Comparison of ENCODE assay signal across 8 cellular contexts in the genomic region with DNA sequence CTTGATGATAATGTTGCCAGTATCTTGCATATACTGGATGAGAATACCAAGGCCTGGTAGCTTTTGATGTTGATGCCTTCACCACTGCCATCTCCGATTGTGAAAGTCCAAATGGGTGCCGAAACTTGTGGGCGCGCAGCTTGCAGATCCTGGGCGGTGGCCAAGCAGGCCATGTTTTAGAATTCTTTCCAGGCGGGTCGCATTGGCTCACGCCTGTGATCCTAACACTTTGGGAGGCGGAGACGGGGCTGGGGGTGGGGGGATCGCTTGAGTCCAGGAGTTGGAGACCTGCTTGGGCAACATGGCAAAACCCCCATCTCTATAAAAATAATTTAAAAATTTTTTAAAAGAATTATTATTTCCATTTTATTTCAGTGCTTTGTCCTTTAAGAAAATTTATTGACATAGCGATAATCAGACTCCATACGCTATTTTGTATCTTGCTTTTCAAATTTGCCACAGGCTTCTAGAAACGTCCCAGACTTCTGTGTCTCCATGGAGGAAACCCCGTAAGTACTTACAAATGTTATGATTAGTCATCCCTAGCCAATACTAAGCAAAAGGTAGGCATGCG.
DNase-seq lines count a peak whose midpoint lies in the region; FAIRE-seq and TF ChIP-seq lines count a peak whose summit lies in the region.

No MANE protein-coding gene starts in this region.

- peak overlapping the region; percentile 99; the same call in 1 of the 2 replicates for H3K9ac ChIP-seq in BLaER1
- peak overlapping the region; percentile 83 for H3K9ac ChIP-seq in OCI-LY3 (ENCODE audit: low read length)
- no peak overlapping the region for H3K9ac ChIP-seq in endocrine pancreas (ENCODE audit: control insufficient read depth, insufficient read depth, low read length)

- H3K79me2 ChIP-seq in OCI-LY3 (ENCODE audit: low read length), result peaks cover 43% of the 10 kb centered on the region

- FAIRE-seq in RCC 7860 (lab: Jason Lieb, UNC), result no peak

- H3K4me1 ChIP-seq in BLaER1 (peaks cover 36% of the 10 kb centered on the region), OCI-LY3 (ENCODE audit: low read length) (peaks cover 16% of the 10 kb centered on the region), endocrine pancreas (ENCODE audit: control insufficient read depth, insufficient read depth, low read length) (peaks cover 24% of the 10 kb centered on the region)

- H3K27me3 ChIP-seq in BLaER1, result no peaks in the 10 kb centered on the region
- no peaks in the 10 kb centered on the region for H3K27me3 ChIP-seq in OCI-LY3 (ENCODE audit: low read depth, low read length)
- H3K27me3 ChIP-seq in endocrine pancreas (ENCODE audit: control insufficient read depth, insufficient read depth, low read length), result no peaks in the 10 kb centered on the region

- H3K4me1 Mint-ChIP-seq in nephron progenitor cell, result peaks cover 54% of the 10 kb centered on the region

- H3K27ac Mint-ChIP-seq in nephron progenitor cell, result peak overlapping the region; percentile 26

- TF ChIP-seq CTCF in OCI-LY3 (IDR thresholded peaks at IDR 0.05; ENCODE audit: low read depth, low read length) (no peak), nephron progenitor cell (IDR thresholded peaks at IDR 0.05) (no peak), GM13977 (IDR thresholded peaks at IDR 0.05; ENCODE audit: extremely low read depth, insufficient read depth, missing control alignments) (no peak)

- peak overlapping the region; percentile 98 for H3K27ac ChIP-seq in BLaER1
- peak overlapping the region; percentile 61 for H3K27ac ChIP-seq in OCI-LY3 (ENCODE audit: low read length)

- peak overlapping the region; percentile 98 for H3K4me3 Mint-ChIP-seq in nephron progenitor cell

- peaks cover 41% of the 10 kb centered on the region for H4K20me1 ChIP-seq in BLaER1
- peaks cover 18% of the 10 kb centered on the region for H4K20me1 ChIP-seq in OCI-LY3 (ENCODE audit: insufficient read depth, low read length)

- peaks cover 18% of the 10 kb centered on the region for H3K36me3 Mint-ChIP-seq in nephron progenitor cell (ENCODE audit: low read depth)

- in situ Hi-C loops in GM13977 (cut with MboI; ENCODE audit: low pct_unique_long_range_greater_than_20kb, low sequenced_read_pairs, unreplicated experiment), result loop anchor here (5.0 to 25.0 kb wide), 2 partner anchors 192 to 357 kb away; partner anchors contain the start of gene LRRC8C

- DNase-seq in nephron progenitor cell, result no peak
- DNase-seq in RCC 7860 (ENCODE audit: low spot score), result no peak
- DNase-seq in GM13977 (ENCODE audit: low spot score), result no peak
- DNase-seq in effector CD4-positive, alpha-beta T cell, result no peak
- no peak for DNase-seq in GM19238 (ENCODE audit: insufficient read length, low spot score)

- peak overlapping the region; percentile 91 for H3K4me3 ChIP-seq in BLaER1
- H3K4me3 ChIP-seq in OCI-LY3 (ENCODE audit: low read length), result peak overlapping the region; percentile 83
- H3K4me3 ChIP-seq in endocrine pancreas (ENCODE audit: control insufficient read depth, insufficient read depth, low read length), result peak overlapping the region; percentile 72

- H3K27me3 Mint-ChIP-seq in nephron progenitor cell (ENCODE audit: low read depth, poor library complexity), result no peaks in the 10 kb centered on the region

- peak overlapping the region; percentile 96; the same call in 1 of the 2 replicates for H2AFZ ChIP-seq in OCI-LY3 (ENCODE audit: low read depth, low read length)

- H3K4me2 ChIP-seq in BLaER1 (peak overlapping the region; percentile 70), OCI-LY3 (ENCODE audit: low read length) (peak overlapping the region; percentile 88)

- H3K9me3 ChIP-seq in BLaER1, result no peaks in the 10 kb centered on the region
- no peaks in the 10 kb centered on the region for H3K9me3 ChIP-seq in OCI-LY3 (ENCODE audit: insufficient read depth, low read length)
- no peaks in the 10 kb centered on the region for H3K9me3 ChIP-seq in endocrine pancreas (ENCODE audit: control insufficient read depth, low read length)

- peaks cover 6% of the 10 kb centered on the region; the same call in 1 of the 2 replicates for H3K36me3 ChIP-seq in BLaER1
- peaks cover 6% of the 10 kb centered on the region for H3K36me3 ChIP-seq in OCI-LY3 (replicated peaks; ENCODE audit: low read depth, low read length)
- no peaks in the 10 kb centered on the region for H3K36me3 ChIP-seq in endocrine pancreas (ENCODE audit: control insufficient read depth, insufficient read depth, low read length)

- no peaks in the 10 kb centered on the region for H3K9me3 Mint-ChIP-seq in nephron progenitor cell
